Comparison of ENCODE assay signal across 1 cellular context in the genomic region with DNA sequence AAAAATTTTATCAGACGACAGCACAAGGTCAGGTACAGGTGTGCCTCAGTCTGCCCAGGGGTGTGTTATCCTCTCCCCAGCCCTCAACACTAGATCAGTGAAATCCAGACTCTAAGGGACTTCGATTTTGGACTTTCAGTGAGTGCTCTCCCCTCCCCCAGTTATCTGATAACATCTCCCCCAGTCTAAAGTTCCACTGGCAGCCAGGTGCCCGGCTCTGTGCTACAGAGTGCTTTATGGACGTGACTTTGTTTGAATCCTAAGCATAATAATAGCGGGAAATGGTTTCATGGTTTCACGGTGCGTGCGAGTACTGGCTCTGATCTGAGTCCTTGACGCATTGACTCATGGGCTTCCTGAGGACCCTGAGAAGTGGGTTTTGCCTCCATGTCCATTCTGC.
A peak's percentile ranks its signal among the peaks of the same experiment; 100 is the strongest.
TF ChIP-seq lines count a peak whose summit lies in the region.

No MANE protein-coding gene starts in this region.

TF ChIP-seq in liver, 16 proteins besides CTCF, POLR2A, EP300 and RAD21 (continued from another document):
- TF ChIP-seq, protein P1, sequence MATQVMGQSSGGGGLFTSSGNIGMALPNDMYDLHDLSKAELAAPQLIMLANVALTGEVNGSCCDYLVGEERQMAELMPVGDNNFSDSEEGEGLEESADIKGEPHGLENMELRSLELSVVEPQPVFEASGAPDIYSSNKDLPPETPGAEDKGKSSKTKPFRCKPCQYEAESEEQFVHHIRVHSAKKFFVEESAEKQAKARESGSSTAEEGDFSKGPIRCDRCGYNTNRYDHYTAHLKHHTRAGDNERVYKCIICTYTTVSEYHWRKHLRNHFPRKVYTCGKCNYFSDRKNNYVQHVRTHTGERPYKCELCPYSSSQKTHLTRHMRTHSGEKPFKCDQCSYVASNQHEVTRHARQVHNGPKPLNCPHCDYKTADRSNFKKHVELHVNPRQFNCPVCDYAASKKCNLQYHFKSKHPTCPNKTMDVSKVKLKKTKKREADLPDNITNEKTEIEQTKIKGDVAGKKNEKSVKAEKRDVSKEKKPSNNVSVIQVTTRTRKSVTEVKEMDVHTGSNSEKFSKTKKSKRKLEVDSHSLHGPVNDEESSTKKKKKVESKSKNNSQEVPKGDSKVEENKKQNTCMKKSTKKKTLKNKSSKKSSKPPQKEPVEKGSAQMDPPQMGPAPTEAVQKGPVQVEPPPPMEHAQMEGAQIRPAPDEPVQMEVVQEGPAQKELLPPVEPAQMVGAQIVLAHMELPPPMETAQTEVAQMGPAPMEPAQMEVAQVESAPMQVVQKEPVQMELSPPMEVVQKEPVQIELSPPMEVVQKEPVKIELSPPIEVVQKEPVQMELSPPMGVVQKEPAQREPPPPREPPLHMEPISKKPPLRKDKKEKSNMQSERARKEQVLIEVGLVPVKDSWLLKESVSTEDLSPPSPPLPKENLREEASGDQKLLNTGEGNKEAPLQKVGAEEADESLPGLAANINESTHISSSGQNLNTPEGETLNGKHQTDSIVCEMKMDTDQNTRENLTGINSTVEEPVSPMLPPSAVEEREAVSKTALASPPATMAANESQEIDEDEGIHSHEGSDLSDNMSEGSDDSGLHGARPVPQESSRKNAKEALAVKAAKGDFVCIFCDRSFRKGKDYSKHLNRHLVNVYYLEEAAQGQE (IDR thresholded peaks at IDR 0.05) = peak; percentile 34
- TF ChIP-seq GABPA (IDR thresholded peaks at IDR 0.05 in 1 of 2, conservative IDR thresholded peaks at IDR 0.05 in 1 of 2) (no peak), FOXA2 (IDR thresholded peaks at IDR 0.05) (no peak), HNF4G (IDR thresholded peaks at IDR 0.05) (no peak), RXRA (IDR thresholded peaks at IDR 0.05) (peak in 1 of 2 donors; percentile 31)
